1 cellular context compared by ENCODE assay signal in genomic region chr9:110256392-110257096, GRCh38.
TF ChIP-seq lines count a peak whose summit lies in the region.

Gene TXN (minus strand): TSS chr9:110256507. CDS start chr9:110256435, 72 bp downstream.

TF ChIP-seq in WTC11, 78 proteins besides CTCF, POLR2A, EP300 and RAD21 (continued from another document):
- TF ChIP-seq, protein P1, sequence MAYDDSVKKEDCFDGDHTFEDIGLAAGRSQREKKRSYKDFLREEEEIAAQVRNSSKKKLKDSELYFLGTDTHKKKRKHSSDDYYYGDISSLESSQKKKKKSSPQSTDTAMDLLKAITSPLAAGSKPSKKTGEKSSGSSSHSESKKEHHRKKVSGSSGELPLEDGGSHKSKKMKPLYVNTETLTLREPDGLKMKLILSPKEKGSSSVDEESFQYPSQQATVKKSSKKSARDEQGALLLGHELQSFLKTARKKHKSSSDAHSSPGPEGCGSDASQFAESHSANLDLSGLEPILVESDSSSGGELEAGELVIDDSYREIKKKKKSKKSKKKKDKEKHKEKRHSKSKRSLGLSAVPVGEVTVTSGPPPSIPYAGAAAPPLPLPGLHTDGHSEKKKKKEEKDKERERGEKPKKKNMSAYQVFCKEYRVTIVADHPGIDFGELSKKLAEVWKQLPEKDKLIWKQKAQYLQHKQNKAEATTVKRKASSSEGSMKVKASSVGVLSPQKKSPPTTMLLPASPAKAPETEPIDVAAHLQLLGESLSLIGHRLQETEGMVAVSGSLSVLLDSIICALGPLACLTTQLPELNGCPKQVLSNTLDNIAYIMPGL (CRISPR knock-in tag; IDR thresholded peaks at IDR 0.05), result no peak
- TF ChIP-seq NR3C1 (CRISPR knock-in tag; conservative IDR thresholded peaks at IDR 0.05; ENCODE audit: low read depth), result no peak
- TF ChIP-seq ZNF671 (CRISPR knock-in tag; IDR thresholded peaks at IDR 0.05), result no peak
